In genomic region chr15:74995779-74996765, GRCh38 we compare ENCODE assay signal across 8 cellular contexts. TPM values are rescaled to one million over a fixed set of nuclear protein-coding genes. Genes with fewer than 3 reads are reported as not detected.
A peak's percentile ranks its signal among the peaks of the same experiment; 100 is the strongest.
DNase-seq lines count a peak whose midpoint lies in the region; ATAC-seq lines count a peak whose summit lies in the region.

No MANE protein-coding gene starts in this region.

- H3K27ac ChIP-seq in skeletal muscle tissue (ENCODE audit: low read depth, low read length), result no peak overlapping the region

- peak overlapping the region; percentile 82 for H3K4me3 ChIP-seq in iPS-15b (ENCODE audit: low read depth, low read length)
- H3K4me3 ChIP-seq in skeletal muscle tissue (ENCODE audit: low read length in 3 of 3), result peak overlapping the region; percentile 73 to 75 (median 75)

- H3K9me3 ChIP-seq in iPS-15b (ENCODE audit: control insufficient read depth, insufficient read depth, low read length), result no peaks in the 10 kb centered on the region
- H3K9me3 ChIP-seq in skeletal muscle tissue (ENCODE audit: control insufficient read depth in 3 of 3, low read length in 3 of 3), result no peaks in the 10 kb centered on the region

- DNase-seq in COLO668 (lab: John Stamatoyannopoulos, UW; ENCODE audit: unreplicated experiment) (peak; percentile 77), NCI-H1092 treated with DMSO at 0.1 percent for 48 hours (lab: John Stamatoyannopoulos, UW) (peak; percentile 50), SIG-M5 treated with dmso at 0.1 percent for 504 hours (lab: John Stamatoyannopoulos, UW; ENCODE audit: unreplicated experiment) (no peak), Kasumi-1 (lab: John Stamatoyannopoulos, UW) (no peak)
- no peak for DNase-seq in activated naive CD8-positive, alpha-beta T cell treated with anti-CD3 and anti-CD28 coated beads, Interleukin-2, amount 50 U/mL, for 24 hours

- peaks cover 7% of the 10 kb centered on the region for H3K4me1 ChIP-seq in iPS-15b (ENCODE audit: control insufficient read depth, insufficient read depth, low read length)
- H3K4me1 ChIP-seq in skeletal muscle tissue (ENCODE audit: control insufficient read depth in 3 of 3, insufficient read depth in 3 of 3, low read length in 3 of 3), result peaks cover 13 to 15% (median 13%) of the 10 kb centered on the region in 3 donors

- H3K27ac Mint-ChIP-seq in activated naive CD8-positive, alpha-beta T cell treated with anti-CD3 and anti-CD28 coated beads, Interleukin-2, amount 50 U/mL, for 24 hours, result no peak overlapping the region

- H3K36me3 ChIP-seq in iPS-15b (ENCODE audit: control insufficient read depth, insufficient read depth, low read length) (peaks cover 6% of the 10 kb centered on the region), skeletal muscle tissue (ENCODE audit: control insufficient read depth in 3 of 3, insufficient read depth in 3 of 3, low read length in 3 of 3) (no peaks in the 10 kb centered on the region)

- H3K27me3 ChIP-seq in iPS-15b (ENCODE audit: control insufficient read depth, insufficient read depth, low read length) (peaks cover 9% of the 10 kb centered on the region), skeletal muscle tissue (ENCODE audit: control insufficient read depth in 3 of 3, insufficient read depth in 3 of 3, low read length in 3 of 3) (peaks cover 20 to 37% (median 26%) of the 10 kb centered on the region in 3 donors)

- no peak for ATAC-seq in activated naive CD8-positive, alpha-beta T cell treated with anti-CD3 and anti-CD28 coated beads, Interleukin-2, amount 50 U/mL, for 24 hours
- no peak for ATAC-seq in HG02981 (IDR thresholded peaks at IDR 0.05; ENCODE audit: unreplicated experiment)

- H3K4me3 Mint-ChIP-seq in activated naive CD8-positive, alpha-beta T cell treated with anti-CD3 and anti-CD28 coated beads, Interleukin-2, amount 50 U/mL, for 24 hours, result peak overlapping the region; percentile 82

- peaks cover 39% of the 10 kb centered on the region for H3K27me3 Mint-ChIP-seq in activated naive CD8-positive, alpha-beta T cell treated with anti-CD3 and anti-CD28 coated beads, Interleukin-2, amount 50 U/mL, for 24 hours

- H3K9ac ChIP-seq in iPS-15b (ENCODE audit: low read depth, low read length) (peak overlapping the region; percentile 61), skeletal muscle tissue (ENCODE audit: low read depth in 1 of 3, low read length in 3 of 3) (peak overlapping the region in 2 of 3 donors; percentile 23 to 62)

- H3K9me3 Mint-ChIP-seq in activated naive CD8-positive, alpha-beta T cell treated with anti-CD3 and anti-CD28 coated beads, Interleukin-2, amount 50 U/mL, for 24 hours, result no peaks in the 10 kb centered on the region

- peaks cover 19% of the 10 kb centered on the region for H3K4me1 Mint-ChIP-seq in activated naive CD8-positive, alpha-beta T cell treated with anti-CD3 and anti-CD28 coated beads, Interleukin-2, amount 50 U/mL, for 24 hours

- H3K36me3 Mint-ChIP-seq in activated naive CD8-positive, alpha-beta T cell treated with anti-CD3 and anti-CD28 coated beads, Interleukin-2, amount 50 U/mL, for 24 hours (ENCODE audit: low read depth), result peaks cover 1% of the 10 kb centered on the region

RNA-seq across cellular contexts. Expression of gene SCAMP5, which starts 0.7 kb away (rescaled TPM):
- 1.6 TPM for total RNA-seq in skeletal muscle tissue

RNA-seq across cellular contexts. Expression of gene PPCDC, which starts 27.3 kb away (rescaled TPM):
- total RNA-seq in skeletal muscle tissue, result 4.7 TPM

RNA-seq across cellular contexts. Expression of gene RPP25, which starts 39.5 kb away (rescaled TPM):
- total RNA-seq in skeletal muscle tissue, result 1.0 TPM

RNA-seq across cellular contexts. Expression of gene COX5A, which starts 58.2 kb away (rescaled TPM):
- 96.6 TPM for total RNA-seq in skeletal muscle tissue

Comparison
In these comparisons a context has a peak if more than half of its experiments do, and no peak if none do; other contexts are left out.
1. DNase-seq: peak in COLO668 (single experiment) and NCI-H1092 treated with DMSO at 0.1 percent for 48 hours (single experiment); none in activated naive CD8-positive, alpha-beta T cell treated with anti-CD3 and anti-CD28 coated beads, Interleukin-2, amount 50 U/mL, for 24 hours (single experiment), SIG-M5 treated with dmso at 0.1 percent for 504 hours (single experiment) and Kasumi-1 (0 of 2).